In the genomic region with DNA sequence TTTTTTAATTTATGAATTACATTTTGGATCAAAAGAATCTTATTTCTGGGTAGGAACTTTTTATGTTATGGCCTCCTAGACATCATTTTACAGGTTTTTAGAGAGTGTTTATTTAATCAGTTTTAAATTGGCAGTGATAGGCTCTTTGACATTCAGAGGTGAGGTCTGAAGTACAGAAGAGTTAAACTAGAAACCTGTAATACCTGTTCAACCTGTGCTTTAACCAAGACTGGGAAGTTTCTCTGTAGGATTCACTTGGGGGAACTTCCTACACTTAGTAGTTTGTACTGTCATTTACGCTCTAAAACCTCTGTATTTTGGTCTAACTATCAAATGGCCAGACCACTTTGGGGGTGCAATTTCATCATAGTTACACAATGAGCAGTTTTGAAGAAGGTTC, we compare ENCODE assay signal across 27 cellular contexts. TPM values are rescaled to one million over a fixed set of nuclear protein-coding genes. Genes with fewer than 3 reads are reported as not detected.
A peak's percentile ranks its signal among the peaks of the same experiment; 100 is the strongest.
DNase-seq lines count a peak whose midpoint lies in the region; ATAC-seq, FAIRE-seq and TF ChIP-seq lines count a peak whose summit lies in the region.
"Had no signal": no experiment of that assay in that cellular context is flagged by ENCODE, and none has a peak within 500 bp of the region (broad histone marks: within the 10 kb centered on the region; RNA-seq: fewer than 3 reads in every experiment).

No MANE protein-coding gene starts in this region.

- no peaks in the 10 kb centered on the region for H3K9me3 ChIP-seq in mucosa of descending colon
- H3K9me3 ChIP-seq: BLaER1 treated with 17β-estradiol and CSF1 and Interleukin-3, amounts not matched to agents 10 nM and 100 nM; right lobe of liver had no signal

- H3K27ac ChIP-seq in 22Rv1 (0 out of 2 replicates have a peak overlapping the region, but pooled peaks have one; percentile 2), caudate nucleus (ENCODE audit: low read depth, low read length) (peak overlapping the region; percentile 39)
- H3K27ac ChIP-seq: BLaER1 treated with 17β-estradiol and CSF1 and Interleukin-3, amounts not matched to agents 10 nM and 100 nM; right lobe of liver had no signal

- FAIRE-seq in RCC 7860 (lab: Jason Lieb, UNC): no peak
- FAIRE-seq: colon, D721Med had no signal

- H3K4me1 ChIP-seq in mucosa of descending colon (ENCODE audit: low read depth): peaks cover 15% of the 10 kb centered on the region

- in situ Hi-C loops in G401 (cut with HindIII; ENCODE audit: low sequenced_read_pairs): no loop called here

- intact Hi-C loops in mucosa of descending colon (cut with DNase I, micrococcal nuclease): no loop called here

- peak overlapping the region; percentile 36 for H3K4me3 ChIP-seq in LNCaP clone FGC (ENCODE audit: low read depth, low read length)
- no peak overlapping the region for H3K4me3 ChIP-seq in mucosa of descending colon
- H3K4me3 ChIP-seq: BLaER1 treated with 17β-estradiol and CSF1 and Interleukin-3, amounts not matched to agents 10 nM and 100 nM; right lobe of liver had no signal

- DNase-seq in LNCaP clone FGC (ENCODE audit: low read depth): peak; percentile 87
- DNase-seq in caudate nucleus (lab: John Stamatoyannopoulos, UW): no peak
- no peak for DNase-seq in mucosa of descending colon
- no peak for DNase-seq in G401 (ENCODE audit: low spot score)
- no peak for DNase-seq in RCC 7860 (ENCODE audit: low spot score)
- DNase-seq in COLO668 (lab: John Stamatoyannopoulos, UW; ENCODE audit: unreplicated experiment): no peak
- no peak for DNase-seq in SW 1271 (lab: John Stamatoyannopoulos, UW)
- DNase-seq: ACHN; activated CD4-positive, alpha-beta T cell treated with anti-CD3 and anti-CD28 coated beads, Interleukin-2, amount 10 ng/mL, durations not matched to agents 7 days and 5 days; activated naive CD8-positive, alpha-beta T cell treated with anti-CD3 and anti-CD28 coated beads, Interleukin-2, amount 10 ng/mL, durations not matched to agents 7 days and 5 days; effector memory CD8-positive, alpha-beta T cell; H9; kidney glomerular epithelial cell; mesenchymal stem cell; naive thymus-derived CD4-positive, alpha-beta T cell; NCI-H1436; NCI-H2171; NCI-H69; right lobe of liver; SHP77; stimulated activated CD4-positive, alpha-beta T cell treated with anti-CD3 and anti-CD28 coated beads, Interleukin-15, amount 100 ng/mL, for 24 hours; T-helper 1 cell had no signal

- H3K36me3 ChIP-seq in mucosa of descending colon (ENCODE audit: low read depth): no peaks in the 10 kb centered on the region
- H3K36me3 ChIP-seq: BLaER1 treated with 17β-estradiol and CSF1 and Interleukin-3, amounts not matched to agents 10 nM and 100 nM; right lobe of liver had no signal

- ATAC-seq in mucosa of descending colon: peak; percentile 85
- ATAC-seq: activated T-helper 17 cell treated with anti-CD3 and anti-CD28 coated beads, Interleukin-2, amount 50 U/mL, for 72 hours; effector memory CD8-positive, alpha-beta T cell; naive thymus-derived CD4-positive, alpha-beta T cell had no signal

- no peak for TF ChIP-seq CTCF in 22Rv1 (IDR thresholded peaks at IDR 0.05)
- no peak for TF ChIP-seq CTCF in LNCaP clone FGC (IDR thresholded peaks at IDR 0.05; ENCODE audit: control insufficient read depth, extremely low read depth, insufficient read depth)
- TF ChIP-seq CTCF in mucosa of descending colon (IDR thresholded peaks at IDR 0.05): no peak

RNA-seq across cellular contexts. Expression of gene PLEKHA5, which starts 35.9 kb away (rescaled TPM):
- total RNA-seq in mucosa of descending colon: 10 to 100 TPM; 29.6 to 47.9 (median 36.5) TPM
- total RNA-seq in G401 (2014; rRNA removed; shearing (Covaris generic)): 8.2 and 14.7 TPM in 2 replicates
